ENCODE assay signal across 8 cellular contexts in the genomic region with DNA sequence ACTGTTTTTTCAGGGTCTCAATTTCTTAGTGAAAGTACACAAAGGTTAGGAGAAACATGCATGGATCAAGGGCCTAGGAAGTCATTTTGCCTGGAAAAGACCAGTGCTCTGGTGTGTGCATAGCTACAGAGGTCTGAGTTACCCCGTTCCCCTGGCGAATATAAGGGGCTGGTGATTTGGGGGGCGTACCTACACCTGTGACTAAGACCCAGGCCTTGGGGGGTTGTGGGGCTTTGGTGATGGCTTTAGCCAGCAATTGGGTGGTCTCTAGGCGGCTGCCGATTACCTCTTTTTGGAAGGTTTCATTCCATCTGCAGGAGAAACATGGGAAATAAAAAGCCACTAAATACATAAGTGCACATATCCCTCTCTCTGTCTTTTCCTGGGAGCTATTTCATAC. TPM values are rescaled to one million over a fixed set of nuclear protein-coding genes. Genes with fewer than 3 reads are reported as not detected.
DNase-seq lines count a peak whose midpoint lies in the region; ATAC-seq and TF ChIP-seq lines count a peak whose summit lies in the region.

No MANE protein-coding gene starts in this region.

- peaks cover 48% of the 10 kb centered on the region for H3K4me1 Mint-ChIP-seq in activated T-helper 2 cell treated with anti-CD3 and anti-CD28 coated beads, Interferon-gamma antibody, Interleukin-2, Interleukin-4, amounts not matched to agents 10 μg/mL and 5 μg/mL and 100 μg/mL, durations not matched to agents 14 hours and 24 hours and 36 hours (ENCODE audit: low read depth)

- peak overlapping the region; percentile 97 to 98 for H3K27ac ChIP-seq in SK-N-SH (ENCODE audit: low read depth in 2 of 2, low read length in 1 of 2)
- peak overlapping the region; percentile 32 to 100 (median 99) for H3K27ac ChIP-seq in stomach

- POLR2A ChIA-PET in SK-N-SH (lab: Yijun Ruan, JAX) = interaction anchor here (0.7 to 1.8 kb wide), 4 partner anchors 12 to 199 kb away, joined by 3 to 7 read pairs (median 5); partner anchors contain the start of genes CBLN3, KHNYN and TINF2

- peaks cover 33 to 49% of the 10 kb centered on the region in 2 experiments for H3K36me3 ChIP-seq in SK-N-SH (replicated peaks in 1 of 2; ENCODE audit: control insufficient read depth in 1 of 2, insufficient read depth in 2 of 2, low read length in 1 of 2)
- H3K36me3 ChIP-seq in iPS-15b (ENCODE audit: control insufficient read depth, insufficient read depth, low read length) = peaks cover 4% of the 10 kb centered on the region
- H3K36me3 ChIP-seq in stomach = peaks cover 27 to 47% (median 45%) of the 10 kb centered on the region in 4 donors

- H3K36me3 Mint-ChIP-seq in activated T-helper 2 cell treated with anti-CD3 and anti-CD28 coated beads, Interferon-gamma antibody, Interleukin-2, Interleukin-4, amounts not matched to agents 10 μg/mL and 5 μg/mL and 100 μg/mL, durations not matched to agents 14 hours and 24 hours and 36 hours (ENCODE audit: low read depth) = peaks cover 43% of the 10 kb centered on the region

- ATAC-seq in SK-N-SH treated with all-trans-retinoic acid at 6 μM for 48 hours (no peak), GM21447 (IDR thresholded peaks at IDR 0.05; ENCODE audit: unreplicated experiment) (no peak)

- no peak for DNase-seq in SK-N-SH
- no peak for DNase-seq in activated T-helper 2 cell treated with anti-CD3 and anti-CD28 coated beads, Interferon-gamma antibody, Interleukin-2, Interleukin-4, amounts not matched to agents 10 μg/mL and 5 μg/mL and 100 μg/mL, durations not matched to agents 14 hours and 24 hours and 36 hours (ENCODE audit: low spot score)
- DNase-seq in stomach = no peak
- no peak for DNase-seq in cerebellar cortex (ENCODE audit: low spot score)
- no peak for DNase-seq in D341Med (ENCODE audit: low spot score)

- no peak for TF ChIP-seq EP300 in SK-N-SH (IDR thresholded peaks at IDR 0.05; ENCODE audit: borderline replicate concordance in 1 of 2, low read depth in 1 of 2, low read length in 1 of 2)
- no peak for TF ChIP-seq EP300 in stomach (IDR thresholded peaks at IDR 0.05)

- H3F3A ChIP-seq in SK-N-SH (replicated peaks; ENCODE audit: insufficient read depth) = peaks cover 15% of the 10 kb centered on the region

- H3K79me2 ChIP-seq in SK-N-SH (ENCODE audit: insufficient read depth) = peaks cover 30% of the 10 kb centered on the region

- H3K4me3 ChIP-seq in SK-N-SH (ENCODE audit: low read depth in 2 of 2, low read length in 1 of 2) (peak overlapping the region; percentile 61 to 75), iPS-15b (ENCODE audit: low read depth, low read length) (peak overlapping the region; percentile 97), stomach (peak overlapping the region; percentile 50 to 70 (median 60))

- TF ChIP-seq CTCF in SK-N-SH (IDR thresholded peaks at IDR 0.05) (no peak), stomach (IDR thresholded peaks at IDR 0.05) (no peak)

- H3K9me3 ChIP-seq in SK-N-SH (no peaks in the 10 kb centered on the region), iPS-15b (ENCODE audit: control insufficient read depth, insufficient read depth, low read length) (no peaks in the 10 kb centered on the region), stomach (no peaks in the 10 kb centered on the region)

- H3K9ac ChIP-seq in SK-N-SH (peak overlapping the region; percentile 97), iPS-15b (ENCODE audit: low read depth, low read length) (peak overlapping the region; percentile 73)

- peak overlapping the region; percentile 95 for H3K4me3 Mint-ChIP-seq in activated T-helper 2 cell treated with anti-CD3 and anti-CD28 coated beads, Interferon-gamma antibody, Interleukin-2, Interleukin-4, amounts not matched to agents 10 μg/mL and 5 μg/mL and 100 μg/mL, durations not matched to agents 14 hours and 24 hours and 36 hours (ENCODE audit: low read depth)

- TF ChIP-seq POLR2A in stomach (IDR thresholded peaks at IDR 0.05) = no peak

- TF ChIP-seq RAD21 in SK-N-SH (IDR thresholded peaks at IDR 0.05; ENCODE audit: low read length) = no peak

- intact Hi-C loops in activated T-helper 2 cell treated with anti-CD3 and anti-CD28 coated beads, Interferon-gamma antibody, Interleukin-2, Interleukin-4, amounts not matched to agents 10 μg/mL and 5 μg/mL and 100 μg/mL, durations not matched to agents 14 hours and 24 hours and 36 hours (cut with micrococcal nuclease) = no loop called here
- intact Hi-C loops in stomach (cut with DNase I; ENCODE audit: low total_unique reads) = no loop called here

- H3K4me2 ChIP-seq in SK-N-SH = peak overlapping the region; percentile 94

- 49% methylated on average over 5 of the region's 5 CpGs for WGBS in SK-N-SH (ENCODE audit: low lambda C conversion rate)
- 46 to 66% (median 52%) methylated on average over 5 of the region's 5 CpGs for WGBS in stomach, 5 donors

- H3K9me2 ChIP-seq in SK-N-SH = no peaks in the 10 kb centered on the region

- H3K27me3 ChIP-seq in SK-N-SH (ENCODE audit: insufficient read depth) (no peaks in the 10 kb centered on the region), iPS-15b (ENCODE audit: control insufficient read depth, insufficient read depth, low read length) (no peaks in the 10 kb centered on the region), stomach (no peaks in the 10 kb centered on the region)

- H3K9me3 Mint-ChIP-seq in activated T-helper 2 cell treated with anti-CD3 and anti-CD28 coated beads, Interferon-gamma antibody, Interleukin-2, Interleukin-4, amounts not matched to agents 10 μg/mL and 5 μg/mL and 100 μg/mL, durations not matched to agents 14 hours and 24 hours and 36 hours = no peaks in the 10 kb centered on the region

- H3K27ac Mint-ChIP-seq in activated T-helper 2 cell treated with anti-CD3 and anti-CD28 coated beads, Interferon-gamma antibody, Interleukin-2, Interleukin-4, amounts not matched to agents 10 μg/mL and 5 μg/mL and 100 μg/mL, durations not matched to agents 14 hours and 24 hours and 36 hours = peak overlapping the region; percentile 98

- H3K27me3 Mint-ChIP-seq in activated T-helper 2 cell treated with anti-CD3 and anti-CD28 coated beads, Interferon-gamma antibody, Interleukin-2, Interleukin-4, amounts not matched to agents 10 μg/mL and 5 μg/mL and 100 μg/mL, durations not matched to agents 14 hours and 24 hours and 36 hours (ENCODE audit: low read depth) = no peaks in the 10 kb centered on the region

- H2AFZ ChIP-seq in SK-N-SH (ENCODE audit: low read depth) = no peak overlapping the region

- peaks cover 1% of the 10 kb centered on the region; the same call in 1 of the 2 replicates for H4K20me1 ChIP-seq in SK-N-SH (ENCODE audit: insufficient read depth)

- H3K4me1 ChIP-seq in SK-N-SH (ENCODE audit: control insufficient read depth in 1 of 2, insufficient read depth in 2 of 2, low read depth in 1 of 2, low read length in 1 of 2) (peaks cover 0 to 17% of the 10 kb centered on the region in 2 experiments; a peak in 2 of 4 replicates), iPS-15b (ENCODE audit: control insufficient read depth, insufficient read depth, low read length) (no peaks in the 10 kb centered on the region), stomach (peaks cover 26 to 61% (median 48%) of the 10 kb centered on the region in 4 donors)

- CTCF ChIA-PET in SK-N-SH (lab: Yijun Ruan, JAX) = interaction anchor here (2.2 to 16.4 kb wide), 4 partner anchors 10 to 114 kb away, joined by 11 to 445 read pairs (median 40); partner anchors contain the start of genes ADCY4, CBLN3, KHNYN and RIPK3

TF ChIP-seq in SK-N-SH, 30 proteins besides CTCF, POLR2A, EP300 and RAD21 (continues in another document):
- TF ChIP-seq MEF2A (IDR thresholded peaks at IDR 0.05; ENCODE audit: borderline replicate concordance, low read depth) = no peak
- TF ChIP-seq GATA2 (CRISPR knock-in tag; IDR thresholded peaks at IDR 0.05) = no peak

TF ChIP-seq in SK-N-SH treated with all-trans-retinoic acid at 6 μM for 48 hours, 23 proteins besides CTCF, POLR2A, EP300 and RAD21 (continues in another document):
- no peak for TF ChIP-seq ZFP30 (CRISPR knock-in tag; IDR thresholded peaks at IDR 0.05)
- no peak for TF ChIP-seq TOX (CRISPR knock-in tag; IDR thresholded peaks at IDR 0.05; ENCODE audit: borderline replicate concordance)

RNA-seq across cellular contexts. Expression of gene SDR39U1, which starts 1.1 kb away (rescaled TPM):
- polyA plus RNA-seq in SK-N-SH (2012; rRNA removed) = 81.8 and 88.4 TPM in 2 replicates
- polyA plus RNA-seq in SK-N-SH (2012; cell fraction: cytosol; rRNA removed) = 41.3 and 52.9 TPM in 2 replicates
- 292 and 320 TPM in 2 replicates for polyA plus RNA-seq in SK-N-SH (2012; cell fraction: nucleus; rRNA removed)
- 40.8 and 47.7 TPM in 2 replicates for total RNA-seq in activated T-helper 2 cell treated with anti-CD3 and anti-CD28 coated beads, Interferon-gamma antibody, Interleukin-2, Interleukin-4, amounts not matched to agents 10 μg/mL and 5 μg/mL and 100 μg/mL, durations not matched to agents 14 hours and 24 hours and 36 hours
- 10 to 100 TPM; 10.8 to 71.2 (median 42.4) TPM for total RNA-seq in stomach
- polyA plus RNA-seq in stomach = 10 to 100 TPM; 37.0 to 64.8 (median 41.8) TPM

RNA-seq across cellular contexts. Expression of gene KHNYN, which starts 11.7 kb away (rescaled TPM):
- polyA plus RNA-seq in SK-N-SH (2012; rRNA removed) (18.3 and 21.8 TPM in 2 replicates), stomach (10 to 100 TPM; 13.9 to 23.4 (median 22.9) TPM)
- polyA plus RNA-seq in SK-N-SH (2012; cell fraction: cytosol; rRNA removed) = 9.9 and 13.6 TPM in 2 replicates
- 43.9 and 56.3 TPM in 2 replicates for polyA plus RNA-seq in SK-N-SH (2012; cell fraction: nucleus; rRNA removed)
- 72.6 and 75.3 TPM in 2 replicates for total RNA-seq in activated T-helper 2 cell treated with anti-CD3 and anti-CD28 coated beads, Interferon-gamma antibody, Interleukin-2, Interleukin-4, amounts not matched to agents 10 μg/mL and 5 μg/mL and 100 μg/mL, durations not matched to agents 14 hours and 24 hours and 36 hours
- total RNA-seq in stomach = 100 to 1,000 TPM in 1 of 5 donors, 10 to 100 TPM in 4; 63.4 to 348 (median 77.2) TPM

RNA-seq across cellular contexts. Expression of gene CBLN3, which starts 12.0 kb away (rescaled TPM):
- polyA plus RNA-seq in SK-N-SH (2012; rRNA removed) = 1.8 TPM in 2 replicates
- 0.92 and 0.93 TPM in 2 replicates for polyA plus RNA-seq in SK-N-SH (2012; cell fraction: cytosol; rRNA removed)
- polyA plus RNA-seq in SK-N-SH (2012; cell fraction: nucleus; rRNA removed) = 12.6 and 14.2 TPM in 2 replicates
- 5.4 and 5.5 TPM in 2 replicates for total RNA-seq in activated T-helper 2 cell treated with anti-CD3 and anti-CD28 coated beads, Interferon-gamma antibody, Interleukin-2, Interleukin-4, amounts not matched to agents 10 μg/mL and 5 μg/mL and 100 μg/mL, durations not matched to agents 14 hours and 24 hours and 36 hours
- total RNA-seq in stomach = 1 to 10 TPM in 3 of 5 donors, not detected in 2; 2.0 to 4.2 (median 3.8) TPM
- 1 to 10 TPM in 2 of 3 donors, under 1 TPM in 1; 0.81 to 2.1 (median 1.4) TPM for polyA plus RNA-seq in stomach

RNA-seq across cellular contexts. Expression of gene NYNRIN, which starts 42.7 kb away (rescaled TPM):
- 4.7 and 4.8 TPM in 2 replicates for polyA plus RNA-seq in SK-N-SH (2012; rRNA removed)
- polyA plus RNA-seq in SK-N-SH (2012; cell fraction: cytosol; rRNA removed) = 1.7 and 2.7 TPM in 2 replicates
- 6.6 and 8.6 TPM in 2 replicates for polyA plus RNA-seq in SK-N-SH (2012; cell fraction: nucleus; rRNA removed)
- 0.02 and 0.34 TPM in 2 replicates for total RNA-seq in activated T-helper 2 cell treated with anti-CD3 and anti-CD28 coated beads, Interferon-gamma antibody, Interleukin-2, Interleukin-4, amounts not matched to agents 10 μg/mL and 5 μg/mL and 100 μg/mL, durations not matched to agents 14 hours and 24 hours and 36 hours
- 10 to 100 TPM in 2 of 5 donors, 1 to 10 TPM in 3; 2.9 to 16.0 (median 8.1) TPM for total RNA-seq in stomach
- 1 to 10 TPM; 2.3 to 3.3 (median 2.3) TPM for polyA plus RNA-seq in stomach
